ENCODE assay signal across 8 cellular contexts in genomic region chr1:87684194-87684593, GRCh38.
DNase-seq lines count a peak whose midpoint lies in the region; ATAC-seq, FAIRE-seq and TF ChIP-seq lines count a peak whose summit lies in the region.

No MANE protein-coding gene starts in this region.

- BruUV-seq in K562 (replicated peaks; lab: Mats Ljungman, UMichigan), result no TSS peak

- no peak for TF ChIP-seq CTCF in K562 (IDR thresholded peaks at IDR 0.05 in 2 of 3, conservative IDR thresholded peaks at IDR 0.05 in 1 of 3; ENCODE audit: insufficient read depth in 2 of 3, low read depth in 1 of 3, low read length in 3 of 3)
- TF ChIP-seq CTCF in left lung (IDR thresholded peaks at IDR 0.05), result no peak

- CTCF ChIA-PET in K562 (lab: Yijun Ruan, JAX; ENCODE audit: low intra/inter-chr PET ratio), result no interaction called here

- H3K9ac ChIP-seq in K562 (ENCODE audit: insufficient read depth in 1 of 2, low read depth in 2 of 2, low read length in 2 of 2), result no peak overlapping the region

- no peak for TF ChIP-seq EP300 in K562 (IDR thresholded peaks at IDR 0.05; ENCODE audit: low read length)

- ATAC-seq in Right ventricle myocardium inferior (peak; percentile 59), K562 (peak; percentile 21; the same call in 1 of the 3 replicates), left lung (peak; percentile 79), GM18861 (IDR thresholded peaks at IDR 0.05; ENCODE audit: unreplicated experiment) (no peak)

- no peak overlapping the region for H3K4me3 ChIP-seq in K562
- H3K4me3 ChIP-seq in left lung, result peak overlapping the region; percentile 24 to 38
- peak overlapping the region; percentile 29 for H3K4me3 ChIP-seq in thymus (ENCODE audit: low read length)

- no peak for TF ChIP-seq POLR2A in K562 (conservative IDR thresholded peaks at IDR 0.05)

- DNase-seq in Right ventricle myocardium inferior (ENCODE audit: missing footprints) (no peak), cardiac septum (ENCODE audit: low spot score) (no peak), K562 (ENCODE audit: extremely low read depth in 1 of 4, low spot score in 3 of 4) (peak in 1 of 4 experiments; percentile 16), left lung (peak; percentile 35 to 65), NCI-H1694 treated with DMSO at 0.1 percent for 48 hours (lab: John Stamatoyannopoulos, UW) (no peak)
- DNase-seq in activated CD4-positive, CD25-positive, alpha-beta regulatory T cell (lab: John Stamatoyannopoulos, UW), result no peak

- 0 out of 2 replicates have a peak overlapping the region, but pooled peaks have one; percentile 7 for H2AFZ ChIP-seq in K562 (ENCODE audit: low read depth, low read length)

- in situ Hi-C loops in K562 (cut with MboI), result no loop called here

- no peak overlapping the region for H3K27ac ChIP-seq in K562 (ENCODE audit: extremely low read depth, low read depth, low read length)
- H3K27ac ChIP-seq in left lung, result peak overlapping the region; percentile 52 to 71
- no peak overlapping the region for H3K27ac ChIP-seq in thymus (ENCODE audit: low read depth)

- intact Hi-C loops in Right ventricle myocardium inferior (cut with DNase I), result loop anchor here (5.0 kb wide), 1 partner anchor 357 kb away; the partner anchor contains the start of gene LMO4
- intact Hi-C loops in cardiac septum (cut with DNase I), result loop anchor here (10.0 kb wide), 1 partner anchor 349 kb away; no protein-coding TSS in a partner anchor
- intact Hi-C loops in K562 (cut with micrococcal nuclease), result no loop called here
- intact Hi-C loops in left lung (cut with DNase I), result no loop called here

- H3K27me3 ChIP-seq in K562 (ENCODE audit: control insufficient read depth in 2 of 2, insufficient read depth in 2 of 2, low read length in 2 of 2) (no peaks in the 10 kb centered on the region), left lung (no peaks in the 10 kb centered on the region), thymus (ENCODE audit: control insufficient read depth, insufficient read depth) (no peaks in the 10 kb centered on the region)

- no peak for FAIRE-seq in K562 (lab: Jason Lieb, UNC)

- TF ChIP-seq RAD21 in K562 (CRISPR knock-in tag; conservative IDR thresholded peaks at IDR 0.05 in 1 of 2, IDR thresholded peaks at IDR 0.05 in 1 of 2), result no peak

- POLR2A ChIA-PET in K562 (lab: Yijun Ruan, JAX), result interaction anchor here (1.0 kb wide), 1 partner anchor 206 kb away, joined by 3 read pairs; no protein-coding TSS in a partner anchor

- H3K4me2 ChIP-seq in K562 (ENCODE audit: insufficient read depth, low read length), result peak overlapping the region; percentile 16; the same call in 1 of the 2 replicates

- WGBS in K562 (ENCODE audit: insufficient coverage, low coverage, missing lambda C conversion rate), result 0% methylated on average over 11 of the region's 14 CpGs
- 77% methylated on average over 14 of the region's 14 CpGs for WGBS in thymus

- H3K9me3 ChIP-seq in K562 (replicated peaks; ENCODE audit: control insufficient read depth, insufficient read depth, low read depth, low read length) (no peaks in the 10 kb centered on the region), left lung (peaks cover 0 to 1% of the 10 kb centered on the region in 2 donors), thymus (ENCODE audit: control insufficient read depth) (no peaks in the 10 kb centered on the region)

- no peaks in the 10 kb centered on the region for H3K9me1 ChIP-seq in K562 (ENCODE audit: control insufficient read depth, insufficient read depth, low read length)

- H4K20me1 ChIP-seq in K562 (replicated peaks; ENCODE audit: control insufficient read depth, insufficient read depth, low read length), result no peaks in the 10 kb centered on the region

- H3K4me1 ChIP-seq in K562 (replicated peaks in 1 of 2; ENCODE audit: control insufficient read depth in 2 of 2, insufficient read depth in 2 of 2, low read length in 2 of 2) (no peaks in the 10 kb centered on the region), left lung (no peaks in the 10 kb centered on the region), thymus (ENCODE audit: control insufficient read depth, insufficient read depth, low read length) (no peaks in the 10 kb centered on the region)

- H3K79me2 ChIP-seq in K562 (ENCODE audit: control insufficient read depth, insufficient read depth, low read length), result no peaks in the 10 kb centered on the region

- H3K36me3 ChIP-seq in K562 (ENCODE audit: control insufficient read depth, insufficient read depth, low read length), result no peaks in the 10 kb centered on the region
- no peaks in the 10 kb centered on the region for H3K36me3 ChIP-seq in left lung
- no peaks in the 10 kb centered on the region for H3K36me3 ChIP-seq in thymus (ENCODE audit: control insufficient read depth, insufficient read depth)

TF ChIP-seq in K562, 482 proteins besides CTCF, POLR2A, EP300 and RAD21:
- TF ChIP-seq EP400 (IDR thresholded peaks at IDR 0.05), result no peak
- TF ChIP-seq HNRNPLL (IDR thresholded peaks at IDR 0.05; ENCODE audit: low read depth, low read length, poor library complexity, severe bottlenecking), result no peak
- TF ChIP-seq ZFP1 (CRISPR knock-in tag; IDR thresholded peaks at IDR 0.05), result no peak
- TF ChIP-seq ZNF263 (CRISPR knock-in tag; IDR thresholded peaks at IDR 0.05; ENCODE audit: borderline replicate concordance), result 0 out of 2 replicates have a peak, but pooled peaks have one; percentile 27
- no peak for TF ChIP-seq HDAC6 (IDR thresholded peaks at IDR 0.05; ENCODE audit: low read depth, low read length)
- peak; percentile 38 for TF ChIP-seq RBBP5 (IDR thresholded peaks at IDR 0.05; ENCODE audit: borderline replicate concordance, insufficient read depth, low read length, poor library complexity, severe bottlenecking)
- TF ChIP-seq CEBPB (tag; IDR thresholded peaks at IDR 0.05), result no peak

Comparison
In these comparisons a context has a peak if more than half of its experiments do, and no peak if none do; other contexts are left out.
1. DNase-seq: peak in left lung (2 of 2); none in Right ventricle myocardium inferior (single experiment), cardiac septum (single experiment), activated CD4-positive, CD25-positive, alpha-beta regulatory T cell (0 of 4) and NCI-H1694 treated with DMSO at 0.1 percent for 48 hours (single experiment).
2. H3K27ac ChIP-seq: peak in left lung (2 of 2); none in K562 (single experiment) and thymus (single experiment).
3. intact Hi-C loops: an anchor here in Right ventricle myocardium inferior (5.0 kb wide) and cardiac septum (10.0 kb wide); none called in K562 and left lung.